19 cellular contexts compared by ENCODE assay signal in the genomic region with DNA sequence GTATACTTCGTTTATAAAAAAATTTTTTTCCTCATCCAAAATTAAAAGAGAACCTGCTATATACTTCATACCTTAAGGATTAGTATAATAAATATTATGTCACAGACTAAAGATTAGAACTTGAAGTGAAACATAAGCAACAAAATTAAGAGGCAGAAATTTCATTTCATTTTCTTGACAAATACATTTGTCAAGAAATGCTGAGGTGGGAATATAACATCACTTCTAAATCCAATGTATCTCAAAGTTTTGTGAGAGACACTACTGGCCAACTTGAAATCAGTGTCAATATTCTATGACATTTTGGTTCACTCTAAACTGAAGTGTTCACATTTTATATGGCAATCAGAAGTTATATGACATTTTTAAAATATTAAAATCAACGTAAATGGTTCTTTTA. TPM values are rescaled to one million over a fixed set of nuclear protein-coding genes. Genes with fewer than 3 reads are reported as not detected.
DNase-seq lines count a peak whose midpoint lies in the region; ATAC-seq, FAIRE-seq and TF ChIP-seq lines count a peak whose summit lies in the region.
"Had no signal": no experiment of that assay in that cellular context is flagged by ENCODE, and none has a peak within 500 bp of the region (broad histone marks: within the 10 kb centered on the region; RNA-seq: fewer than 3 reads in every experiment).

No MANE protein-coding gene starts in this region.

- no peak overlapping the region for H3K4me3 Mint-ChIP-seq in activated T-cell treated with anti-CD3 and anti-CD28 coated beads, Interleukin-2, amount 50 U/mL, for 72 hours
- H3K4me3 Mint-ChIP-seq: B cell; CD4-positive, CD25-positive, alpha-beta regulatory T cell; CD8-positive, alpha-beta T cell had no signal

- CTCF ChIA-PET in A549 (lab: Yijun Ruan, JAX): no interaction called here
- CTCF ChIA-PET in IMR-90 (lab: Yijun Ruan, JAX): no interaction called here

- intact Hi-C loops in IMR-90 (cut with micrococcal nuclease): no loop called here

- ATAC-seq in A549 (no peak), IMR-90 (ENCODE audit: low read depth) (no peak), foreskin keratinocyte (no peak), GM21515 (IDR thresholded peaks at IDR 0.05; ENCODE audit: unreplicated experiment) (no peak)
- ATAC-seq in activated T-cell treated with anti-CD3 and anti-CD28 coated beads, Interleukin-2, amount 50 U/mL, for 72 hours (replicated peaks in 1 of 2): no peak
- ATAC-seq: CD8-positive, alpha-beta T cell had no signal

- no peak overlapping the region for H4K5ac ChIP-seq in IMR-90 (ENCODE audit: low read depth, low read length)

- no peak overlapping the region for H4K91ac ChIP-seq in IMR-90 (ENCODE audit: insufficient read depth, low read depth, low read length)

- no peak overlapping the region for H2BK15ac ChIP-seq in IMR-90 (ENCODE audit: low read depth, low read length)

- no peak for DNase-seq in A549 (ENCODE audit: low read depth in 1 of 2, low spot score in 1 of 2)
- DNase-seq in IMR-90: no peak
- no peak for DNase-seq in frontal cortex (ENCODE audit: low spot score in 2 of 2)
- DNase-seq in foreskin keratinocyte: no peak
- no peak for DNase-seq in activated T-cell treated with anti-CD3 and anti-CD28 coated beads, Interleukin-2, amount 50 U/mL, for 72 hours
- DNase-seq: Caco-2; CD4-positive, CD25-positive, alpha-beta regulatory T cell; CD8-positive, alpha-beta T cell; DMS153; DND-41; GM23248; H7; HCEC 1CT had no signal

- POLR2A ChIA-PET in A549 (lab: Yijun Ruan, JAX) (no interaction called here), IMR-90 (lab: Charles Lee; ENCODE audit: unreplicated experiment) (no interaction called here)

- H3K4me1 ChIP-seq in A549: peaks cover 12% of the 10 kb centered on the region
- H3K4me1 ChIP-seq in IMR-90 (ENCODE audit: control insufficient read depth, insufficient read depth, low read length): peaks cover 10% of the 10 kb centered on the region
- H3K4me1 ChIP-seq in foreskin keratinocyte: peaks cover 16% of the 10 kb centered on the region
- H3K4me1 ChIP-seq: BLaER1 had no signal

- H3K4me1 Mint-ChIP-seq in activated T-cell treated with anti-CD3 and anti-CD28 coated beads, Interleukin-2, amount 50 U/mL, for 72 hours (ENCODE audit: low read depth): no peaks in the 10 kb centered on the region
- H3K4me1 Mint-ChIP-seq: B cell had no signal

- TF ChIP-seq CTCF in A549 (IDR thresholded peaks at IDR 0.05) (no peak), IMR-90 (conservative IDR thresholded peaks at IDR 0.05; ENCODE audit: low read depth, low read length) (no peak), foreskin keratinocyte (conservative IDR thresholded peaks at IDR 0.05) (no peak)

- TF ChIP-seq RAD21 in A549 (conservative IDR thresholded peaks at IDR 0.05 in 1 of 2, IDR thresholded peaks at IDR 0.05 in 1 of 2) (no peak), IMR-90 (IDR thresholded peaks at IDR 0.05; ENCODE audit: low read length) (no peak)

- H3K27me3 ChIP-seq in IMR-90 (ENCODE audit: control insufficient read depth, insufficient read depth, low read length) (no peaks in the 10 kb centered on the region), foreskin keratinocyte (no peaks in the 10 kb centered on the region)
- H3K27me3 ChIP-seq: BLaER1 had no signal

- no peak overlapping the region for H3K9ac ChIP-seq in IMR-90 (ENCODE audit: low read depth, low read length)
- H3K9ac ChIP-seq: BLaER1, GM23248 had no signal

- WGBS in A549 (ENCODE audit: missing lambda C conversion rate): 58% methylated on average over 2 of the region's 2 CpGs
- WGBS in IMR-90 (ENCODE audit: extremely low coverage in 2 of 2, insufficient read length in 1 of 2), 2 experiments: no CpG with 5 or more reads among the region's 2 CpGs

- in situ Hi-C loops in IMR-90 (cut with MboI; ENCODE audit: low sequenced_read_pairs): no loop called here

- H3K9me3 ChIP-seq in A549 (no peaks in the 10 kb centered on the region), IMR-90 (ENCODE audit: control insufficient read depth, insufficient read depth, low read length) (no peaks in the 10 kb centered on the region)
- H3K9me3 ChIP-seq: BLaER1, Caco-2 had no signal

- no peaks in the 10 kb centered on the region for H4K20me1 ChIP-seq in IMR-90 (ENCODE audit: insufficient read depth, low read length)
- H4K20me1 ChIP-seq: BLaER1 had no signal

- H3K27me3 Mint-ChIP-seq in activated T-cell treated with anti-CD3 and anti-CD28 coated beads, Interleukin-2, amount 50 U/mL, for 72 hours (ENCODE audit: low read depth): no peaks in the 10 kb centered on the region
- H3K27me3 Mint-ChIP-seq: B cell; CD4-positive, CD25-positive, alpha-beta regulatory T cell had no signal

- H3K18ac ChIP-seq in IMR-90 (ENCODE audit: low read depth, low read length): no peak overlapping the region

- H3K36me3 Mint-ChIP-seq in activated T-cell treated with anti-CD3 and anti-CD28 coated beads, Interleukin-2, amount 50 U/mL, for 72 hours (ENCODE audit: insufficient read depth in 2 of 2): peaks cover 0 to 7% of the 10 kb centered on the region in 2 donors

- no peak overlapping the region for H3K4me2 ChIP-seq in A549
- H3K4me2 ChIP-seq in IMR-90 (ENCODE audit: low read depth, low read length): no peak overlapping the region
- H3K4me2 ChIP-seq: BLaER1 had no signal

- no peak overlapping the region for H3K56ac ChIP-seq in IMR-90 (ENCODE audit: extremely low read depth, insufficient read depth, low read length)

- no peaks in the 10 kb centered on the region for H3K79me1 ChIP-seq in IMR-90 (ENCODE audit: low read depth in 1 of 2, low read length in 2 of 2)

- no peak overlapping the region for H3K23ac ChIP-seq in IMR-90 (ENCODE audit: low read depth, low read length)

- H3K9me1 ChIP-seq in IMR-90 (ENCODE audit: insufficient read depth, low read length): peaks cover 2% of the 10 kb centered on the region; the same call in 1 of the 2 replicates

- dilution Hi-C loops in IMR-90 (cut with HindIII; ENCODE audit: low sequenced_read_pairs, unreplicated experiment): no loop called here

- no peak for TF ChIP-seq EP300 in A549 (IDR thresholded peaks at IDR 0.05)

- H3K9me3 Mint-ChIP-seq in activated T-cell treated with anti-CD3 and anti-CD28 coated beads, Interleukin-2, amount 50 U/mL, for 72 hours: no peaks in the 10 kb centered on the region
- H3K9me3 Mint-ChIP-seq: CD4-positive, CD25-positive, alpha-beta regulatory T cell; CD8-positive, alpha-beta T cell had no signal

- no peak overlapping the region for H3K14ac ChIP-seq in IMR-90 (replicated peaks; ENCODE audit: low read depth, low read length)

- no peak overlapping the region for H3K4me3 ChIP-seq in A549
- H3K4me3 ChIP-seq in IMR-90 (ENCODE audit: insufficient read depth, low read depth, low read length): no peak overlapping the region
- H3K4me3 ChIP-seq: BLaER1, GM23248 had no signal

- no peak overlapping the region for H2AK5ac ChIP-seq in IMR-90 (ENCODE audit: low read depth, low read length)

- no peak overlapping the region for H2AK9ac ChIP-seq in IMR-90 (replicated peaks; ENCODE audit: low read depth, low read length, poor library complexity)

- no peak overlapping the region for H2BK120ac ChIP-seq in IMR-90 (ENCODE audit: low read depth, low read length)

- H3K27ac ChIP-seq in A549: no peak overlapping the region
- no peak overlapping the region for H3K27ac ChIP-seq in IMR-90 (ENCODE audit: insufficient read depth, low read length)
- no peak overlapping the region for H3K27ac ChIP-seq in foreskin keratinocyte
- H3K27ac ChIP-seq: BLaER1, C4-2B, GM23248 had no signal

- no peak overlapping the region for H2AFZ ChIP-seq in IMR-90 (replicated peaks; ENCODE audit: low read length, poor library complexity)
- H2AFZ ChIP-seq: GM23248 had no signal

- no peak overlapping the region for H3K4ac ChIP-seq in IMR-90 (ENCODE audit: low read depth, low read length)

- no peak overlapping the region for H2BK5ac ChIP-seq in IMR-90 (ENCODE audit: low read depth, low read length, poor library complexity, severe bottlenecking)

- no peaks in the 10 kb centered on the region for H3K36me3 ChIP-seq in IMR-90 (ENCODE audit: control insufficient read depth, insufficient read depth, low read length)

- H4K8ac ChIP-seq in IMR-90 (ENCODE audit: low read depth in 2 of 2, low read length in 2 of 2): no peak overlapping the region

- H3K27ac Mint-ChIP-seq in activated T-cell treated with anti-CD3 and anti-CD28 coated beads, Interleukin-2, amount 50 U/mL, for 72 hours: no peak overlapping the region
- H3K27ac Mint-ChIP-seq: B cell had no signal

- TF ChIP-seq POLR2A in A549 (IDR thresholded peaks at IDR 0.05; ENCODE audit: low read length): no peak
- TF ChIP-seq POLR2A in IMR-90 (IDR thresholded peaks at IDR 0.05; ENCODE audit: low read depth, low read length): no peak

- no peak overlapping the region for H2BK20ac ChIP-seq in IMR-90 (ENCODE audit: low read depth, low read length)

- no TSS peak for BruUV-seq in IMR-90 (replicated peaks; lab: Mats Ljungman, UMichigan)

- FAIRE-seq in A549 (lab: Jason Lieb, UNC) (no peak), frontal cortex (lab: Jason Lieb, UNC) (peak; percentile 71)
- FAIRE-seq: GM12892, H1 had no signal

RNA-seq across cellular contexts. Expression of gene SCRN3, which starts 43.8 kb away (rescaled TPM):
- polyA plus RNA-seq in A549 (2011; rRNA removed) (17.7 and 28.5 TPM in 2 replicates), A549 (2017; fragmentation: RNase III; extraction: RNeasy Plus Mini Kit Qiagen cat#74134 plus additional on column Dnase treatment) (24.0 to 25.5 TPM (median 24.4 TPM) in 3 replicates), IMR-90 (2012; rRNA removed) (8.0 and 11.4 TPM in 2 replicates), foreskin keratinocyte (6.5 and 9.0 TPM in 2 replicates)
- 6.3 and 6.8 TPM in 2 replicates for polyA plus RNA-seq in A549 (2012; cell fraction: cytosol; rRNA removed)
- 3.5 and 6.0 TPM in 2 replicates for polyA plus RNA-seq in A549 (2012; cell fraction: nucleus; rRNA removed)
- 5.3 and 6.0 TPM in 2 replicates for polyA minus RNA-seq in A549 (2011; rRNA and poly(A)+ RNA removed)
- total RNA-seq in IMR-90 (2012; rRNA removed) (9.9 and 18.6 TPM in 2 replicates), frontal cortex (42.4 TPM), foreskin keratinocyte (15.4 and 16.0 TPM in 2 replicates)
- polyA plus RNA-seq in IMR-90 (2012; cell fraction: cytosol; rRNA removed): 4.2 and 6.1 TPM in 2 replicates
- 7.5 and 9.6 TPM in 2 replicates for polyA plus RNA-seq in IMR-90 (2012; cell fraction: nucleus; rRNA removed; ENCODE audit: low replicate concordance)
- total RNA-seq in activated T-cell treated with anti-CD3 and anti-CD28 coated beads, Interleukin-2, amount 50 U/mL, for 72 hours: 10 to 100 TPM; 17.1 to 19.9 TPM

RNA-seq across cellular contexts. Expression of gene GPR155, which starts 47.5 kb away (rescaled TPM):
- 1.5 and 1.7 TPM in 2 replicates for polyA plus RNA-seq in A549 (2011; rRNA removed)
- 0.25 and 0.26 TPM in 2 replicates for polyA plus RNA-seq in A549 (2012; cell fraction: cytosol; rRNA removed)
- polyA plus RNA-seq in A549 (2012; cell fraction: nucleus; rRNA removed): 0.21 and 0.38 TPM in 2 replicates
- 0.49 to 0.86 TPM (median 0.63 TPM) in 3 replicates for polyA plus RNA-seq in A549 (2017; fragmentation: RNase III; extraction: RNeasy Plus Mini Kit Qiagen cat#74134 plus additional on column Dnase treatment)
- 0.34 and 1.6 TPM in 2 replicates for polyA minus RNA-seq in A549 (2011; rRNA and poly(A)+ RNA removed)
- total RNA-seq in IMR-90 (2012; rRNA removed): 3.4 and 4.4 TPM in 2 replicates
- polyA plus RNA-seq in IMR-90 (2012; rRNA removed): 2.3 and 2.6 TPM in 2 replicates
- 0.80 and 0.90 TPM in 2 replicates for polyA plus RNA-seq in IMR-90 (2012; cell fraction: cytosol; rRNA removed)
- polyA plus RNA-seq in IMR-90 (2012; cell fraction: nucleus; rRNA removed; ENCODE audit: low replicate concordance): 0.59 and 4.3 TPM in 2 replicates
- total RNA-seq in frontal cortex: 14.7 TPM
- 2.8 and 3.6 TPM in 2 replicates for total RNA-seq in foreskin keratinocyte
- polyA plus RNA-seq in foreskin keratinocyte: 0.68 and 0.69 TPM in 2 replicates
- total RNA-seq in activated T-cell treated with anti-CD3 and anti-CD28 coated beads, Interleukin-2, amount 50 U/mL, for 72 hours: 10 to 100 TPM; 12.6 to 13.5 TPM
